ENCODE assay signal across 25 cellular contexts in genomic region chr3:124412642-124413041, GRCh38.
DNase-seq lines count a peak whose midpoint lies in the region; ATAC-seq, FAIRE-seq and TF ChIP-seq lines count a peak whose summit lies in the region.
"Had no signal": no experiment of that assay in that cellular context is flagged by ENCODE, and none has a peak within 500 bp of the region (broad histone marks: within the 10 kb centered on the region; RNA-seq: fewer than 3 reads in every experiment).

No MANE protein-coding gene starts in this region.

- no peak overlapping the region for H3K4me2 ChIP-seq in HepG2 (ENCODE audit: low read depth, low read length)
- H3K4me2 ChIP-seq: BLaER1 treated with 17β-estradiol and CSF1 and Interleukin-3, amounts not matched to agents 10 nM and 100 nM; GM23338 had no signal

- H4K20me1 ChIP-seq in HepG2 (ENCODE audit: insufficient read depth, low read length), result no peaks in the 10 kb centered on the region
- H4K20me1 ChIP-seq: BLaER1 treated with 17β-estradiol and CSF1 and Interleukin-3, amounts not matched to agents 10 nM and 100 nM had no signal

- H3K27me3 ChIP-seq in HepG2 (ENCODE audit: control insufficient read depth in 1 of 2, insufficient read depth in 2 of 2, low read length in 2 of 2), result peaks cover 1 to 6% of the 10 kb centered on the region in 2 experiments; a peak in 3 of 5 replicates
- H3K27me3 ChIP-seq: BE2C; BLaER1 treated with 17β-estradiol and CSF1 and Interleukin-3, amounts not matched to agents 10 nM and 100 nM had no signal

- FAIRE-seq in GM12892 (lab: Jason Lieb, UNC) (peak; percentile 30), HepG2 (lab: Jason Lieb, UNC) (no peak), GM19239 (lab: Jason Lieb, UNC) (no peak)
- FAIRE-seq: A204.1, D721Med, GM12891 had no signal

- CTCF ChIA-PET in HepG2 (lab: Yijun Ruan, JAX; ENCODE audit: low intra/inter-chr PET ratio, low total read pairs), result no interaction called here
- CTCF ChIA-PET in GM10248 (lab: Yijun Ruan, JAX), result no interaction called here

- H3K27ac ChIP-seq in HepG2 (ENCODE audit: extremely low read length, insufficient read depth, low read length), result no peak overlapping the region
- H3K27ac ChIP-seq: 22Rv1; BLaER1 treated with 17β-estradiol and CSF1 and Interleukin-3, amounts not matched to agents 10 nM and 100 nM had no signal

- H3K9me3 Mint-ChIP-seq in endothelial cell (ENCODE audit: unreplicated experiment) (no peaks in the 10 kb centered on the region), mesothelial cell of epicardium (no peaks in the 10 kb centered on the region)
- H3K9me3 Mint-ChIP-seq: CD14-positive monocyte; CD4-positive, alpha-beta T cell; CD8-positive, alpha-beta memory T cell; GM23338; H9 had no signal

- H3K9me3 ChIP-seq in HepG2 (ENCODE audit: low read length), result no peaks in the 10 kb centered on the region
- H3K9me3 ChIP-seq: BE2C; BLaER1 treated with 17β-estradiol and CSF1 and Interleukin-3, amounts not matched to agents 10 nM and 100 nM had no signal

- intact Hi-C loops in HepG2 (cut with micrococcal nuclease; ENCODE audit: unreplicated experiment), result no loop called here

- no peak overlapping the region for H3K9ac ChIP-seq in HepG2 (ENCODE audit: insufficient read depth, low read depth, low read length)
- H3K9ac ChIP-seq: BLaER1 treated with 17β-estradiol and CSF1 and Interleukin-3, amounts not matched to agents 10 nM and 100 nM had no signal

- H2AFZ ChIP-seq in HepG2 (ENCODE audit: low read length), result no peak overlapping the region
- H2AFZ ChIP-seq: GM23338 had no signal

- H3K4me1 ChIP-seq in HepG2 (ENCODE audit: insufficient read depth, low read length), result no peaks in the 10 kb centered on the region
- H3K4me1 ChIP-seq: BLaER1 treated with 17β-estradiol and CSF1 and Interleukin-3, amounts not matched to agents 10 nM and 100 nM had no signal

- ATAC-seq in HepG2 (no peak), HG03457 (IDR thresholded peaks at IDR 0.05; ENCODE audit: unreplicated experiment) (no peak)
- ATAC-seq: GM23338, HCT116 had no signal

- H3K36me3 Mint-ChIP-seq in endothelial cell (ENCODE audit: low read depth, unreplicated experiment), result peaks cover 49% of the 10 kb centered on the region
- H3K36me3 Mint-ChIP-seq in mesothelial cell of epicardium, result peaks cover 35% of the 10 kb centered on the region
- H3K36me3 Mint-ChIP-seq: CD14-positive monocyte; CD8-positive, alpha-beta memory T cell had no signal

- H3K27me3 Mint-ChIP-seq in endothelial cell (ENCODE audit: unreplicated experiment) (peaks cover 5% of the 10 kb centered on the region), mesothelial cell of epicardium (ENCODE audit: low read depth) (peaks cover 3% of the 10 kb centered on the region)

- no peaks in the 10 kb centered on the region for H3K36me3 ChIP-seq in HepG2 (replicated peaks in 1 of 2; ENCODE audit: control insufficient read depth in 1 of 2, insufficient read depth in 2 of 2, low read length in 2 of 2)

- no peak for TF ChIP-seq CTCF in endothelial cell (IDR thresholded peaks at IDR 0.05; ENCODE audit: unreplicated experiment)
- TF ChIP-seq CTCF in HepG2 (CRISPR knock-in tag; IDR thresholded peaks at IDR 0.05), result no peak
- TF ChIP-seq CTCF in mesothelial cell of epicardium (IDR thresholded peaks at IDR 0.05; ENCODE audit: unreplicated experiment), result no peak
- no peak for TF ChIP-seq CTCF in GM10248 (IDR thresholded peaks at IDR 0.05; ENCODE audit: control extremely low read depth, extremely low read depth, low read depth, missing control alignments)

- POLR2A ChIA-PET in HepG2 (lab: Yijun Ruan, JAX), result no interaction called here
- POLR2A ChIA-PET in GM10248 (lab: Yijun Ruan, JAX), result no interaction called here

- TF ChIP-seq EP300 in HepG2 (IDR thresholded peaks at IDR 0.05; ENCODE audit: low read depth in 2 of 2, low read length in 2 of 2) (no peak), HepG2 (CRISPR knock-in tag; IDR thresholded peaks at IDR 0.05; ENCODE audit: borderline replicate concordance) (no peak)

- DNase-seq in GM12892 (ENCODE audit: insufficient read length), result no peak
- no peak for DNase-seq in endothelial cell (ENCODE audit: low spot score)
- DNase-seq in HepG2 (ENCODE audit: low spot score), result no peak
- no peak for DNase-seq in mesothelial cell of epicardium (ENCODE audit: low spot score in 2 of 2, unreplicated experiment in 2 of 2)
- DNase-seq in activated T-cell treated with anti-CD3 and anti-CD28 coated beads, Interleukin-2, amount 50 U/mL, for 48 hours, result no peak
- DNase-seq in GM19239 (ENCODE audit: insufficient read length, low spot score), result no peak
- DNase-seq in GM10248 (ENCODE audit: extremely low spot score), result no peak
- DNase-seq: AML-193; BE2C; CD4-positive, alpha-beta T cell; CD8-positive, alpha-beta memory T cell; DMS 273 treated with DMSO at 0.1 percent for 48 hours; DMS79; EL; GDM1; H9 had no signal

- no TSS peak for BruUV-seq in HepG2 (replicated peaks; lab: Mats Ljungman, UMichigan)

- in situ Hi-C loops in HepG2 (cut with HindIII; ENCODE audit: extremely low pct_ligation_motif_present, low pct_unique_long_range_greater_than_20kb), result no loop called here

- no peak for TF ChIP-seq POLR2A in GM12892 (IDR thresholded peaks at IDR 0.05; ENCODE audit: low read depth, low read length)
- no peak for TF ChIP-seq POLR2A in HepG2 (IDR thresholded peaks at IDR 0.05; ENCODE audit: insufficient read depth in 1 of 2, low read depth in 2 of 2, low read length in 2 of 2)

- H3K4me1 Mint-ChIP-seq in endothelial cell (ENCODE audit: unreplicated experiment) (no peaks in the 10 kb centered on the region), mesothelial cell of epicardium (peaks cover 23% of the 10 kb centered on the region)
- H3K4me1 Mint-ChIP-seq: CD14-positive monocyte; CD8-positive, alpha-beta memory T cell had no signal

- H3K27ac Mint-ChIP-seq in endothelial cell (ENCODE audit: unreplicated experiment) (no peak overlapping the region), mesothelial cell of epicardium (peak overlapping the region; percentile 10)
- H3K27ac Mint-ChIP-seq: CD14-positive monocyte; CD4-positive, alpha-beta T cell; CD8-positive, alpha-beta memory T cell; GM23338 had no signal

- H3K4me3 Mint-ChIP-seq in endothelial cell (ENCODE audit: unreplicated experiment), result peak overlapping the region; percentile 76
- H3K4me3 Mint-ChIP-seq in mesothelial cell of epicardium, result no peak overlapping the region
- H3K4me3 Mint-ChIP-seq: CD14-positive monocyte; CD4-positive, alpha-beta T cell; CD8-positive, alpha-beta memory T cell; GM23338; H9 had no signal

- H3K4me3 ChIP-seq in HepG2 (replicated peaks in 1 of 3; ENCODE audit: insufficient read depth in 1 of 3, low read depth in 2 of 3, low read length in 3 of 3), result no peak overlapping the region
- H3K4me3 ChIP-seq: BLaER1 treated with 17β-estradiol and CSF1 and Interleukin-3, amounts not matched to agents 10 nM and 100 nM; GM23338 had no signal

- TF ChIP-seq RAD21 in HepG2 (CRISPR knock-in tag; IDR thresholded peaks at IDR 0.05), result no peak

- no peaks in the 10 kb centered on the region for H3K79me2 ChIP-seq in HepG2 (ENCODE audit: insufficient read depth, low read length)

TF ChIP-seq in HepG2, 621 proteins besides CTCF, POLR2A, EP300 and RAD21:
- TF ChIP-seq TRIM24 (CRISPR knock-in tag; IDR thresholded peaks at IDR 0.05) (no peak), CEBPB (IDR thresholded peaks at IDR 0.05; ENCODE audit: borderline replicate concordance, low read depth, low read length) (peak; percentile 73)
